21 cellular contexts compared by ENCODE assay signal in genomic region chr14:96757456-96757855, GRCh38.
"Had no signal": no experiment of that assay in that cellular context is flagged by ENCODE, and none has a peak within 500 bp of the region (broad histone marks: within the 10 kb centered on the region; RNA-seq: fewer than 3 reads in every experiment).

No MANE protein-coding gene starts in this region.

- H3K9me3 ChIP-seq: prostate gland, right lobe of liver, spleen, testis, tibial nerve had no signal

- ATAC-seq: left colon; right lobe of liver; stimulated activated memory B cell treated with anti-CD40 and anti-IgM and Interleukin-4, amounts not matched to agents 10 μg/mL and 1 μg/mL and 100 μg/mL, for 72 hours had no signal

- H2AFZ ChIP-seq: hepatocyte, parathyroid adenoma had no signal

- H3K79me2 ChIP-seq: hepatocyte, parathyroid adenoma had no signal

- H3K4me1 ChIP-seq: parathyroid adenoma, prostate gland, right lobe of liver, testis, tibial nerve had no signal

- H3K36me3 Mint-ChIP-seq: naive B cell; stimulated activated memory B cell treated with anti-CD40 and anti-IgM and Interleukin-4, amounts not matched to agents 10 μg/mL and 1 μg/mL and 100 μg/mL, for 72 hours had no signal

- DNase-seq: cortex of kidney; dorsolateral prefrontal cortex; effector CD8-positive, alpha-beta T cell; foreskin melanocyte; head of caudate nucleus; left colon; mesendoderm; naive B cell; right lobe of liver; spleen; stimulated activated CD4-positive, alpha-beta T cell treated with anti-CD3 and anti-CD28 coated beads, Interleukin-15, amount 100 ng/mL, for 24 hours; stimulated activated CD4-positive, alpha-beta T cell treated with anti-CD3 and anti-CD28 coated beads, Interleukin-1b, Interleukin-23, amount 100 ng/mL, for 48 hours; stimulated activated CD4-positive, alpha-beta T cell treated with anti-CD3 and anti-CD28 coated beads, Interleukin-4, amount 100 ng/mL, for 24 hours; testis had no signal

- H3K27ac Mint-ChIP-seq: naive B cell; nephron; stimulated activated memory B cell treated with anti-CD40 and anti-IgM and Interleukin-4, amounts not matched to agents 10 μg/mL and 1 μg/mL and 100 μg/mL, for 72 hours; stimulated activated naive CD8-positive, alpha-beta T cell treated with anti-CD3 and anti-CD28 coated beads, Interleukin-15, Interleukin-2, amounts not matched to agents 100 ng/mL and 50 ng/mL, for 24 hours had no signal

- H3K36me3 ChIP-seq: prostate gland, right lobe of liver, spleen, tibial nerve had no signal

- H3K4me2 ChIP-seq: hepatocyte had no signal

- H3K9me3 Mint-ChIP-seq: nephron; stimulated activated memory B cell treated with anti-CD40 and anti-IgM and Interleukin-4, amounts not matched to agents 10 μg/mL and 1 μg/mL and 100 μg/mL, for 72 hours; stimulated activated naive CD8-positive, alpha-beta T cell treated with anti-CD3 and anti-CD28 coated beads, Interleukin-15, Interleukin-2, amounts not matched to agents 100 ng/mL and 50 ng/mL, for 24 hours had no signal

- H3K27ac ChIP-seq: dorsolateral prefrontal cortex, hepatocyte, parathyroid adenoma, prostate gland, right lobe of liver, spleen, testis, tibial nerve had no signal

- H3K27me3 ChIP-seq: right lobe of liver, testis, tibial nerve had no signal

- H3K4me3 Mint-ChIP-seq: naive B cell; nephron; stimulated activated memory B cell treated with anti-CD40 and anti-IgM and Interleukin-4, amounts not matched to agents 10 μg/mL and 1 μg/mL and 100 μg/mL, for 72 hours; stimulated activated naive CD8-positive, alpha-beta T cell treated with anti-CD3 and anti-CD28 coated beads, Interleukin-15, Interleukin-2, amounts not matched to agents 100 ng/mL and 50 ng/mL, for 24 hours had no signal

- H3K9ac ChIP-seq: parathyroid adenoma had no signal

- H3K4me3 ChIP-seq: dorsolateral prefrontal cortex, hepatocyte, prostate gland, right lobe of liver, spleen, testis, tibial nerve had no signal

- H3K4me1 Mint-ChIP-seq: nephron had no signal
